Comparison of ENCODE assay signal across 8 cellular contexts in the genomic region with DNA sequence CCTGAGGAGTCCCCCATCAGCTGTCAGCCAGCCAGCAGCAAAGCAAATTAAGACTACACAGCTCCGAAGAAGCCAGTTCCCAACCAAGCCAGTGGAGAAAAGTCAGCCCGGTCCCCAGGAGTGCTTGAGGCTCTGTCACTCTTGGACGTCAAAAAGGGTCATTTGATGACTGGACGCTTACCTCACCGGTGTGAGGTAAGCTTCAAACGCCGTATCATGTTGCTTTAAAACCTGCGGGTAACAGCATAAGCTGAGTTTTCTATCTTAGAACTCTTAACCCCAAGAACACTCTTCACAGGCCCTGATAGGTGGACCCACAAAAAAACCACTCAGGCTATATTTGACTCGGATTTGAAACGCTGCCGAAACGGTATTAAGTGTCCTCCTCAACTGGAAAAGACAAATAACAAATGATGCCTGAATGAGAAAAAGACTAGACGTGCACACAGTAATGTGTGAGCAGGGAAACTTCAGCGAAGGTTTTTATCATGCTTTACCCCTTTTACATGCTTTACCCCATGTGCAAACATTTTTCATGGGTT. TPM values are rescaled to one million over a fixed set of nuclear protein-coding genes. Genes with fewer than 3 reads are reported as not detected.
A peak's percentile ranks its signal among the peaks of the same experiment; 100 is the strongest.
DNase-seq lines count a peak whose midpoint lies in the region; ATAC-seq and TF ChIP-seq lines count a peak whose summit lies in the region.

No MANE protein-coding gene starts in this region.

- peaks cover 4% of the 10 kb centered on the region for H3K36me3 Mint-ChIP-seq in activated naive CD8-positive, alpha-beta T cell treated with anti-CD3 and anti-CD28 coated beads, Interleukin-2, amount 50 U/mL, for 24 hours (ENCODE audit: low read depth)

- no peak overlapping the region for H3K27ac ChIP-seq in MM.1S (ENCODE audit: low read length)
- H3K27ac ChIP-seq in right cardiac atrium (ENCODE audit: low read length): peak overlapping the region; percentile 92
- H3K27ac ChIP-seq in sigmoid colon: peak overlapping the region; percentile 84 to 91 (median 87)

- ATAC-seq in GM19035 (IDR thresholded peaks at IDR 0.05; ENCODE audit: unreplicated experiment) (peak; percentile 4), right cardiac atrium (peak; percentile 17 to 28), GM18867 (IDR thresholded peaks at IDR 0.05; ENCODE audit: unreplicated experiment) (no peak), HG03108 (IDR thresholded peaks at IDR 0.05; ENCODE audit: unreplicated experiment) (no peak)
- ATAC-seq in activated naive CD8-positive, alpha-beta T cell treated with anti-CD3 and anti-CD28 coated beads, Interleukin-2, amount 50 U/mL, for 24 hours: no peak

- H3K9me3 Mint-ChIP-seq in activated naive CD8-positive, alpha-beta T cell treated with anti-CD3 and anti-CD28 coated beads, Interleukin-2, amount 50 U/mL, for 24 hours: no peaks in the 10 kb centered on the region

- peak overlapping the region; percentile 70 for H3K9ac ChIP-seq in MM.1S (ENCODE audit: low read length)

- H3K79me2 ChIP-seq in MM.1S (ENCODE audit: low read length): peaks cover 41% of the 10 kb centered on the region

- H3K27me3 ChIP-seq in MM.1S (replicated peaks; ENCODE audit: insufficient read depth, low read length): no peaks in the 10 kb centered on the region
- H3K27me3 ChIP-seq in right cardiac atrium (ENCODE audit: control insufficient read depth, insufficient read depth): no peaks in the 10 kb centered on the region
- H3K27me3 ChIP-seq in sigmoid colon: no peaks in the 10 kb centered on the region

- no peaks in the 10 kb centered on the region for H3K9me2 ChIP-seq in MM.1S (replicated peaks; ENCODE audit: insufficient read depth, low read length)

- TF ChIP-seq CTCF in MM.1S (IDR thresholded peaks at IDR 0.05; ENCODE audit: low read length): no peak
- no peak for TF ChIP-seq CTCF in sigmoid colon (IDR thresholded peaks at IDR 0.05)

- peak overlapping the region; percentile 95 for H3K27ac Mint-ChIP-seq in activated naive CD8-positive, alpha-beta T cell treated with anti-CD3 and anti-CD28 coated beads, Interleukin-2, amount 50 U/mL, for 24 hours

- H3K4me2 ChIP-seq in MM.1S (ENCODE audit: low read depth, low read length): peak overlapping the region; percentile 99

- H3K9me3 ChIP-seq in MM.1S (replicated peaks; ENCODE audit: insufficient read depth, low read length) (no peaks in the 10 kb centered on the region), right cardiac atrium (ENCODE audit: control insufficient read depth, low read length) (no peaks in the 10 kb centered on the region), sigmoid colon (no peaks in the 10 kb centered on the region)

- H3K4me3 ChIP-seq in MM.1S (ENCODE audit: low read length) (peak overlapping the region; percentile 81), right cardiac atrium (ENCODE audit: low read length) (peak overlapping the region; percentile 92), sigmoid colon (peak overlapping the region; percentile 72 to 88 (median 77))

- TF ChIP-seq POLR2A in sigmoid colon (IDR thresholded peaks at IDR 0.05): no peak

- WGBS in right cardiac atrium: 13% methylated on average over 14 of the region's 14 CpGs
- 16 to 22% methylated on average over 14 of the region's 14 CpGs for WGBS in sigmoid colon, 2 donors

- no peak for TF ChIP-seq EP300 in sigmoid colon (IDR thresholded peaks at IDR 0.05)

- H2AFZ ChIP-seq in MM.1S (ENCODE audit: low read length): peak overlapping the region; percentile 100

- DNase-seq in AG20443 (ENCODE audit: low spot score) (peak; percentile 36), MM.1S (no peak), right cardiac atrium (no peak), sigmoid colon (peak; percentile 71)
- DNase-seq in activated naive CD8-positive, alpha-beta T cell treated with anti-CD3 and anti-CD28 coated beads, Interleukin-2, amount 50 U/mL, for 24 hours: no peak

- no peaks in the 10 kb centered on the region for H4K20me1 ChIP-seq in MM.1S (ENCODE audit: insufficient read depth, low read length)

- H3K27me3 Mint-ChIP-seq in activated naive CD8-positive, alpha-beta T cell treated with anti-CD3 and anti-CD28 coated beads, Interleukin-2, amount 50 U/mL, for 24 hours: peaks cover 3% of the 10 kb centered on the region

- H3K4me1 ChIP-seq in MM.1S (ENCODE audit: low read length): peaks cover 6% of the 10 kb centered on the region; the same call in 1 of the 2 replicates
- peaks cover 6% of the 10 kb centered on the region for H3K4me1 ChIP-seq in right cardiac atrium (ENCODE audit: control insufficient read depth, insufficient read depth, low read length)
- peaks cover 0 to 40% (median 17%) of the 10 kb centered on the region in 4 donors for H3K4me1 ChIP-seq in sigmoid colon

- H3K4me3 Mint-ChIP-seq in activated naive CD8-positive, alpha-beta T cell treated with anti-CD3 and anti-CD28 coated beads, Interleukin-2, amount 50 U/mL, for 24 hours: peak overlapping the region; percentile 98

- H3K36me3 ChIP-seq in MM.1S (replicated peaks; ENCODE audit: insufficient read depth, low read length) (no peaks in the 10 kb centered on the region), sigmoid colon (no peaks in the 10 kb centered on the region)

- peaks cover 29% of the 10 kb centered on the region for H3K4me1 Mint-ChIP-seq in activated naive CD8-positive, alpha-beta T cell treated with anti-CD3 and anti-CD28 coated beads, Interleukin-2, amount 50 U/mL, for 24 hours

- no peaks in the 10 kb centered on the region for H3F3A ChIP-seq in MM.1S (ENCODE audit: insufficient read depth, low read length)

- intact Hi-C loops in right cardiac atrium (cut with DNase I) (no loop called here), sigmoid colon (cut with DNase I) (loop anchor here (1.0 to 2.0 kb wide), 2 partner anchors 78 to 312 kb away; no protein-coding TSS in a partner anchor)

RNA-seq across cellular contexts. Expression of gene LNPK, which starts 0.7 kb away (rescaled TPM):
- 10 to 100 TPM; 22.6 to 37.2 (median 24.0) TPM for total RNA-seq in right cardiac atrium
- polyA plus RNA-seq in right cardiac atrium: 4.6 TPM
- total RNA-seq in sigmoid colon: 10 to 100 TPM; 15.9 to 48.2 (median 37.1) TPM
- polyA plus RNA-seq in sigmoid colon: 1 to 10 TPM; 1.8 to 6.8 (median 4.2) TPM

Comparison
In these comparisons a context has a peak if more than half of its experiments do, and no peak if none do; other contexts are left out.
1. DNase-seq: peak in AG20443 (single experiment) and sigmoid colon (single experiment); none in MM.1S (single experiment), activated naive CD8-positive, alpha-beta T cell treated with anti-CD3 and anti-CD28 coated beads, Interleukin-2, amount 50 U/mL, for 24 hours (single experiment) and right cardiac atrium (0 of 3).
2. ATAC-seq: peak in GM19035 (single experiment) and right cardiac atrium (2 of 2); none in activated naive CD8-positive, alpha-beta T cell treated with anti-CD3 and anti-CD28 coated beads, Interleukin-2, amount 50 U/mL, for 24 hours (single experiment), GM18867 (single experiment) and HG03108 (single experiment).
3. Peak in every context shown above with its lines, with median percentiles within 50 percentile points of each other: H3K4me3 ChIP-seq.